ENCODE assay signal across 15 cellular contexts in the genomic region with DNA sequence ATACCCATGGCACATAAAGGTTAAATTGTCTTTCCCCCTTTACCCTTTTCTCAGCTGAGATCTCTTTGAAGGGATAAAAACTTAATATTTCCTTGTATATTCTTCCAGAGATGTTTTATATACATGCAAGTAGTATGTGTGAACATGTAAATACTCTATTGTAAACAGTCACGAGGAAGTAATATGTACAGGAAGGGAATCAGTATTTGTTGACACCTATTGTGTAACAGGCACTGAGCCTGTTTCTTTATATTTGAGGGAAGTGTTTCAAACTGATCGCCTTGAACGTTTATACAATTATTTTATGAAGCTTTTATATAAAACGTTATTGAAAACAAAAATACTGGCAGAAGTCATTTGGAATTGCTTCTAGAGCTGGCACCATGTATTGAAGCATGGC.
"Had no signal": no experiment of that assay in that cellular context is flagged by ENCODE, and none has a peak within 500 bp of the region (broad histone marks: within the 10 kb centered on the region; RNA-seq: fewer than 3 reads in every experiment).

No MANE protein-coding gene starts in this region.

- H3K9me3 ChIP-seq: pancreas had no signal

- H3K27me3 Mint-ChIP-seq: activated naive CD8-positive, alpha-beta T cell treated with anti-CD3 and anti-CD28 coated beads, Interleukin-2, amount 10 ng/mL, durations not matched to agents 7 days and 5 days; stimulated activated memory B cell treated with anti-CD40 and anti-IgM and Interleukin-4, amounts not matched to agents 10 μg/mL and 1 μg/mL and 100 μg/mL, for 72 hours had no signal

- H3K4me3 Mint-ChIP-seq: activated naive CD8-positive, alpha-beta T cell treated with anti-CD3 and anti-CD28 coated beads, Interleukin-2, amount 10 ng/mL, durations not matched to agents 7 days and 5 days; endodermal cell; neural crest cell; stimulated activated memory B cell treated with anti-CD40 and anti-IgM and Interleukin-4, amounts not matched to agents 10 μg/mL and 1 μg/mL and 100 μg/mL, for 72 hours had no signal

- H3K4me3 ChIP-seq: pancreas had no signal

- ATAC-seq: activated CD4-positive, CD25-positive, alpha-beta regulatory T cell treated with anti-CD3 and anti-CD28 coated beads, Interleukin-2, amount 50 U/mL, for 24 hours; pancreas; sciatic nerve; stimulated activated memory B cell treated with anti-CD40 and anti-IgM and Interleukin-4, amounts not matched to agents 10 μg/mL and 1 μg/mL and 100 μg/mL, for 72 hours had no signal

- DNase-seq: activated CD4-positive, alpha-beta T cell treated with anti-CD3 and anti-CD28 coated beads, Interleukin-2, amount 50 U/mL, for 4 hours; activated naive CD4-positive, alpha-beta T cell; activated naive CD8-positive, alpha-beta T cell treated with anti-CD3 and anti-CD28 coated beads, Interleukin-2, amount 10 ng/mL, durations not matched to agents 7 days and 5 days; activated T-cell treated with anti-CD3 and anti-CD28 coated beads for 4 hours; cerebellar nuclear complex; endodermal cell; erythroblast; midbrain; pancreas; stimulated activated CD4-positive, alpha-beta T cell treated with anti-CD3 and anti-CD28 coated beads, Interleukin-2, amount 100 ng/mL, for 24 hours had no signal

- H3K27me3 ChIP-seq: brain microvascular endothelial cell, pancreas had no signal

- H3K36me3 ChIP-seq: brain microvascular endothelial cell, pancreas had no signal

- H3K27ac Mint-ChIP-seq: activated naive CD8-positive, alpha-beta T cell treated with anti-CD3 and anti-CD28 coated beads, Interleukin-2, amount 10 ng/mL, durations not matched to agents 7 days and 5 days; endodermal cell; stimulated activated memory B cell treated with anti-CD40 and anti-IgM and Interleukin-4, amounts not matched to agents 10 μg/mL and 1 μg/mL and 100 μg/mL, for 72 hours had no signal

- H3K4me1 Mint-ChIP-seq: neural crest cell had no signal

- H3K27ac ChIP-seq: brain microvascular endothelial cell, pancreas had no signal
